2 cellular contexts compared by ENCODE assay signal in genomic region chr12:30609819-30610218, GRCh38.
A peak's percentile ranks its signal among the peaks of the same experiment; 100 is the strongest.
DNase-seq lines count a peak whose midpoint lies in the region; ATAC-seq, FAIRE-seq and TF ChIP-seq lines count a peak whose summit lies in the region.
"Not testable (repeated sequence)": the region's sequence is repeated elsewhere in the genome, so short reads cannot be mapped to it uniquely, and the experiment has no call there.

No MANE protein-coding gene starts in this region.

- H3K27ac ChIP-seq in HEK293 (ENCODE audit: extremely low read depth, low read depth, low read length); K562 (ENCODE audit: extremely low read depth, low read depth, low read length): not testable (repeated sequence)

- not testable (repeated sequence) for H3K9me1 ChIP-seq in K562 (ENCODE audit: control insufficient read depth, insufficient read depth, low read length)

- not testable (repeated sequence) for H3K4me2 ChIP-seq in K562 (ENCODE audit: insufficient read depth, low read length)

- not testable (repeated sequence) for H3K4me3 ChIP-seq in HEK293 (ENCODE audit: low read depth, low read length); K562

- H4K20me1 ChIP-seq in K562 (replicated peaks; ENCODE audit: control insufficient read depth, insufficient read depth, low read length), result not testable (repeated sequence)

- H3K4me1 ChIP-seq in HEK293 (ENCODE audit: control insufficient read depth, insufficient read depth, low read length); K562 (replicated peaks in 1 of 2; ENCODE audit: control insufficient read depth in 2 of 2, insufficient read depth in 2 of 2, low read length in 2 of 2): not testable (repeated sequence)

- BruUV-seq in K562 (replicated peaks; lab: Mats Ljungman, UMichigan), result not testable (repeated sequence)

- not testable (repeated sequence) for H3K9ac ChIP-seq in K562 (ENCODE audit: insufficient read depth in 1 of 2, low read depth in 2 of 2, low read length in 2 of 2)

- DNase-seq in K562 (ENCODE audit: extremely low read depth in 1 of 4, low spot score in 3 of 4), result not testable (repeated sequence)

- H3K27me3 ChIP-seq in K562 (ENCODE audit: control insufficient read depth in 2 of 2, insufficient read depth in 2 of 2, low read length in 2 of 2), result not testable (repeated sequence)

- not testable (repeated sequence) for H3K36me3 ChIP-seq in HEK293 (ENCODE audit: control insufficient read depth in 2 of 2, insufficient read depth in 1 of 2, low read length in 2 of 2); K562 (ENCODE audit: control insufficient read depth, insufficient read depth, low read length)

- TF ChIP-seq CTCF in HEK293 (tag by site-specific recombination; IDR thresholded peaks at IDR 0.05); K562 (IDR thresholded peaks at IDR 0.05 in 2 of 3, conservative IDR thresholded peaks at IDR 0.05 in 1 of 3; ENCODE audit: insufficient read depth in 2 of 3, low read depth in 1 of 3, low read length in 3 of 3): not testable (repeated sequence)

- TF ChIP-seq RAD21 in K562 (CRISPR knock-in tag; conservative IDR thresholded peaks at IDR 0.05 in 1 of 2, IDR thresholded peaks at IDR 0.05 in 1 of 2), result not testable (repeated sequence)

- FAIRE-seq in K562 (lab: Jason Lieb, UNC), result not testable (repeated sequence)

- not testable (repeated sequence) for ATAC-seq in K562

- not testable (repeated sequence) for H2AFZ ChIP-seq in K562 (ENCODE audit: low read depth, low read length)

- POLR2A ChIA-PET in HEK293 (lab: Yijun Ruan, JAX); K562 (lab: Yijun Ruan, JAX): not testable (repeated sequence)

- intact Hi-C loops in K562 (cut with micrococcal nuclease), result not testable (repeated sequence)

- not testable (repeated sequence) for TF ChIP-seq EP300 in K562 (IDR thresholded peaks at IDR 0.05; ENCODE audit: low read length)

- TF ChIP-seq POLR2A in K562 (conservative IDR thresholded peaks at IDR 0.05), result not testable (repeated sequence)

- H3K9me3 ChIP-seq in HEK293 (ENCODE audit: control insufficient read depth, insufficient read depth, low read depth, low read length); K562 (replicated peaks; ENCODE audit: control insufficient read depth, insufficient read depth, low read depth, low read length): not testable (repeated sequence)

- CTCF ChIA-PET in HEK293 (lab: Yijun Ruan, JAX); K562 (lab: Yijun Ruan, JAX; ENCODE audit: low intra/inter-chr PET ratio): not testable (repeated sequence)

- not testable (repeated sequence) for H3K79me2 ChIP-seq in K562 (ENCODE audit: control insufficient read depth, insufficient read depth, low read length)

- in situ Hi-C loops in K562 (cut with MboI), result not testable (repeated sequence)

TF ChIP-seq in HEK293, 187 proteins besides CTCF, POLR2A, EP300 and RAD21:
- peak; percentile 77 for TF ChIP-seq ZNF146 (tag by site-specific recombination; IDR thresholded peaks at IDR 0.05)

TF ChIP-seq in K562, 482 proteins besides CTCF, POLR2A, EP300 and RAD21:
- TF ChIP-seq ZNF146 (CRISPR knock-in tag; IDR thresholded peaks at IDR 0.05; ENCODE audit: unreplicated experiment), result peak; percentile 75
